In the genomic region with DNA sequence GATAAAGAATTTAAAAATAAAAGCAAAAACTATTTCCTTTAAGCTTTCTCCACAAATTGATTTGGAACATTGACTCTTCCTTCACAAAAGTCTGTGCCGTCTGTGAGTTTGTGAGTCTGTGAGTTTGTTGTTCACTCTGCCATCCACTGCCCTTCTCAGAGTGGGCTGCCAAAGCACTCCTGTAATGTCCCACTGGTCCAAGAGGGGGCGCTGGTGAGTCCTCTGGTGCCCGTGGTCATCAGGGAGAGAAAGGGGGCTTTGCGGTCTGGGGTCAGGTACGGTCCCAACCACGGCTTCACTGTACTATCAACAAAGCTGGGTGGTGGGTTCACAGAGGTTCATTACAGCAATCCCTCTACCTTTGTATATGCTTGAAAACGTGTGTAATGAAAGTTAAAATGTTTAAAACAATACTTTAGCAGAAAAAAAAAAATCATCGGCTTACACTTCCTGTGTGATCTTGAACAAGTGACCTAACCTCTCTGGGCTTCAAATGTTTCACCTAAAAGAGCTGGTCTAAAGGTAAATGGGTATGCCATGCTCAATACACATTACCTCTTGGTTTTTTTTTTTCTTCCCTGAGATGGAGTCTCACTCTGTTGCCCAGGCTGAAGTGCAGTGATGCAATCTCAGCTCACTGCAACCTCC, we compare ENCODE assay signal across 9 cellular contexts. TPM values are rescaled to one million over a fixed set of nuclear protein-coding genes. Genes with fewer than 3 reads are reported as not detected.
DNase-seq lines count a peak whose midpoint lies in the region; ATAC-seq and TF ChIP-seq lines count a peak whose summit lies in the region.
"Had no signal": no experiment of that assay in that cellular context is flagged by ENCODE, and none has a peak within 500 bp of the region (broad histone marks: within the 10 kb centered on the region; RNA-seq: fewer than 3 reads in every experiment).

No MANE protein-coding gene starts in this region.

- no peak for ATAC-seq in HG02759 (IDR thresholded peaks at IDR 0.05; ENCODE audit: unreplicated experiment)

- H3K27ac ChIP-seq in C4-2B, result no peak overlapping the region

- peak; percentile 76 for TF ChIP-seq CTCF in C4-2B (conservative IDR thresholded peaks at IDR 0.05)

- DNase-seq in HT-29 (ENCODE audit: low spot score) (peak; percentile 44), activated T-cell treated with anti-CD3 and anti-CD28 coated beads for 48 hours (ENCODE audit: low read depth) (peak; percentile 54), glomerular visceral epithelial cell (ENCODE audit: extremely low spot score) (peak; percentile 37), HPDE6-E6E7 (ENCODE audit: extremely low spot score) (no peak), DMS53 treated with DMSO at 0.1 percent for 48 hours (lab: John Stamatoyannopoulos, UW; ENCODE audit: unreplicated experiment) (no peak)
- peak; percentile 21 to 53 for DNase-seq in stimulated activated CD8-positive, alpha-beta memory T cell treated with anti-CD3 and anti-CD28 coated beads, Interleukin-2, amount 100 ng/mL, for 48 hours (ENCODE audit: low read depth in 2 of 2)

RNA-seq across cellular contexts. Expression of a gene that starts 5.6 kb away (rescaled TPM):
- total RNA-seq in HT-29 (2014; rRNA removed; shearing (Covaris generic)), result not detected in 2 replicates
- total RNA-seq: glomerular endothelial cell had no signal

Comparison
In these comparisons a context has a peak if more than half of its experiments do, and no peak if none do; other contexts are left out.
1. DNase-seq: peak in HT-29 (single experiment), activated T-cell treated with anti-CD3 and anti-CD28 coated beads for 48 hours (single experiment), glomerular visceral epithelial cell (single experiment) and stimulated activated CD8-positive, alpha-beta memory T cell treated with anti-CD3 and anti-CD28 coated beads, Interleukin-2, amount 100 ng/mL, for 48 hours (2 of 2); none in HPDE6-E6E7 (single experiment) and DMS53 treated with DMSO at 0.1 percent for 48 hours (single experiment).